19 cellular contexts compared by ENCODE assay signal in genomic region chr9:21672140-21672539, GRCh38.
DNase-seq lines count a peak whose midpoint lies in the region; ATAC-seq and TF ChIP-seq lines count a peak whose summit lies in the region.
"Had no signal": no experiment of that assay in that cellular context is flagged by ENCODE, and none has a peak within 500 bp of the region (broad histone marks: within the 10 kb centered on the region; RNA-seq: fewer than 3 reads in every experiment).

No MANE protein-coding gene starts in this region.

- H3K36me3 ChIP-seq in Panc1 (ENCODE audit: control insufficient read depth, insufficient read depth, low read length) (no peaks in the 10 kb centered on the region), smooth muscle cell (ENCODE audit: low read depth) (no peaks in the 10 kb centered on the region)
- H3K36me3 ChIP-seq in CD8-positive, alpha-beta memory T cell (ENCODE audit: insufficient read depth, low read length), result no peaks in the 10 kb centered on the region

- POLR2A ChIA-PET in Panc1 (lab: Charles Lee), result no interaction called here
- POLR2A ChIA-PET in CD8-positive, alpha-beta memory T cell (lab: Charles Lee), result no interaction called here

- H2AFZ ChIP-seq in smooth muscle cell (ENCODE audit: low read depth), result peak overlapping the region; percentile 62

- H3K27me3 ChIP-seq in Panc1 (ENCODE audit: control insufficient read depth, insufficient read depth, low read length), result no peaks in the 10 kb centered on the region
- no peaks in the 10 kb centered on the region for H3K27me3 ChIP-seq in smooth muscle cell (ENCODE audit: low read depth)
- no peaks in the 10 kb centered on the region for H3K27me3 ChIP-seq in CD8-positive, alpha-beta memory T cell (ENCODE audit: insufficient read depth, low read length, poor library complexity, severe bottlenecking)

- peaks cover 11% of the 10 kb centered on the region for H3K9me3 Mint-ChIP-seq in activated naive CD4-positive, alpha-beta T cell treated with anti-CD3 and anti-CD28 coated beads, Interleukin-2, amount 50 U/mL, for 24 hours
- peaks cover 0 to 5% of the 10 kb centered on the region in 2 donors for H3K9me3 Mint-ChIP-seq in activated naive CD4-positive, alpha-beta T cell treated with anti-CD3 and anti-CD28 coated beads, Interleukin-2, amount 50 U/mL, for 72 hours
- peaks cover 2% of the 10 kb centered on the region for H3K9me3 Mint-ChIP-seq in glutamatergic neuron (ENCODE audit: unreplicated experiment)
- no peaks in the 10 kb centered on the region for H3K9me3 Mint-ChIP-seq in CD8-positive, alpha-beta memory T cell

- no peak for ATAC-seq in activated naive CD4-positive, alpha-beta T cell treated with anti-CD3 and anti-CD28 coated beads, Interleukin-2, amount 50 U/mL, for 72 hours
- ATAC-seq in Panc1, result no peak

- in situ Hi-C loops in Panc1 (cut with HindIII; ENCODE audit: low pct_unique_long_range_greater_than_20kb, low sequenced_read_pairs), result loop anchor here (10.0 kb wide), 1 partner anchor 117 kb away; no protein-coding TSS in a partner anchor

- H3K79me2 ChIP-seq in smooth muscle cell (ENCODE audit: low read depth), result no peaks in the 10 kb centered on the region

- no peaks in the 10 kb centered on the region for H3F3A ChIP-seq in smooth muscle cell (ENCODE audit: low read depth)

- no peaks in the 10 kb centered on the region for H3K36me3 Mint-ChIP-seq in activated naive CD4-positive, alpha-beta T cell treated with anti-CD3 and anti-CD28 coated beads, Interleukin-2, amount 50 U/mL, for 24 hours
- H3K36me3 Mint-ChIP-seq in activated naive CD4-positive, alpha-beta T cell treated with anti-CD3 and anti-CD28 coated beads, Interleukin-2, amount 50 U/mL, for 72 hours, result peaks cover 0 to 6% of the 10 kb centered on the region in 2 donors
- H3K36me3 Mint-ChIP-seq in glutamatergic neuron (ENCODE audit: unreplicated experiment), result no peaks in the 10 kb centered on the region
- H3K36me3 Mint-ChIP-seq in CD8-positive, alpha-beta memory T cell, result no peaks in the 10 kb centered on the region

- TF ChIP-seq CTCF in Panc1 (IDR thresholded peaks at IDR 0.05), result no peak
- TF ChIP-seq CTCF in glutamatergic neuron (IDR thresholded peaks at IDR 0.05; ENCODE audit: partially characterized antibody, unreplicated experiment), result no peak
- no peak for TF ChIP-seq CTCF in smooth muscle cell (IDR thresholded peaks at IDR 0.05; ENCODE audit: borderline replicate concordance, insufficient read depth, poor library complexity, severe bottlenecking)

- H3K4me1 Mint-ChIP-seq in activated naive CD4-positive, alpha-beta T cell treated with anti-CD3 and anti-CD28 coated beads, Interleukin-2, amount 50 U/mL, for 24 hours, result peaks cover 57% of the 10 kb centered on the region
- peaks cover 8% of the 10 kb centered on the region for H3K4me1 Mint-ChIP-seq in glutamatergic neuron (ENCODE audit: low read depth, unreplicated experiment)
- peaks cover 10 to 15% (median 11%) of the 10 kb centered on the region in 3 donors for H3K4me1 Mint-ChIP-seq in CD8-positive, alpha-beta memory T cell

- BruUV-seq in Panc1 (replicated peaks; lab: Mats Ljungman, UMichigan), result no TSS peak

- CTCF ChIA-PET in Panc1 (lab: Charles Lee), result no interaction called here
- CTCF ChIA-PET in CD8-positive, alpha-beta memory T cell (lab: Charles Lee), result no interaction called here

- peak overlapping the region; percentile 72; the same call in 1 of the 2 replicates for H3K27ac ChIP-seq in Panc1 (ENCODE audit: low read length)
- H3K27ac ChIP-seq in smooth muscle cell (ENCODE audit: low read depth), result peak overlapping the region; percentile 14
- no peak overlapping the region for H3K27ac ChIP-seq in CD8-positive, alpha-beta memory T cell (ENCODE audit: low read depth, low read length)
- H3K27ac ChIP-seq: C4-2B, KMS-11 had no signal

- H3K4me2 ChIP-seq in smooth muscle cell, result no peak overlapping the region
- H3K4me2 ChIP-seq: KMS-11 had no signal

- H3K4me3 ChIP-seq in Panc1 (ENCODE audit: low read depth in 2 of 2, low read length in 2 of 2) (no peak overlapping the region), smooth muscle cell (no peak overlapping the region)
- no peak overlapping the region for H3K4me3 ChIP-seq in CD8-positive, alpha-beta memory T cell (ENCODE audit: low read length)

- H3K9ac ChIP-seq in smooth muscle cell (ENCODE audit: low read depth), result no peak overlapping the region
- H3K9ac ChIP-seq: KMS-11 had no signal

- peak overlapping the region; percentile 55 for H3K27ac Mint-ChIP-seq in activated naive CD4-positive, alpha-beta T cell treated with anti-CD3 and anti-CD28 coated beads, Interleukin-2, amount 50 U/mL, for 24 hours
- H3K27ac Mint-ChIP-seq in activated naive CD4-positive, alpha-beta T cell treated with anti-CD3 and anti-CD28 coated beads, Interleukin-2, amount 50 U/mL, for 72 hours, result no peak overlapping the region
- H3K27ac Mint-ChIP-seq in glutamatergic neuron (ENCODE audit: unreplicated experiment), result peak overlapping the region; percentile 44
- no peak overlapping the region for H3K27ac Mint-ChIP-seq in CD8-positive, alpha-beta memory T cell

- H3K27me3 Mint-ChIP-seq in activated naive CD4-positive, alpha-beta T cell treated with anti-CD3 and anti-CD28 coated beads, Interleukin-2, amount 50 U/mL, for 24 hours, result no peaks in the 10 kb centered on the region
- no peaks in the 10 kb centered on the region for H3K27me3 Mint-ChIP-seq in glutamatergic neuron (ENCODE audit: unreplicated experiment)
- H3K27me3 Mint-ChIP-seq in CD8-positive, alpha-beta memory T cell, result peaks cover 0 to 3% of the 10 kb centered on the region in 2 donors

- peaks cover 13% of the 10 kb centered on the region for H3K4me1 ChIP-seq in Panc1 (ENCODE audit: control insufficient read depth, insufficient read depth, low read length)
- peaks cover 5% of the 10 kb centered on the region for H3K4me1 ChIP-seq in smooth muscle cell (ENCODE audit: low read depth)
- no peaks in the 10 kb centered on the region for H3K4me1 ChIP-seq in CD8-positive, alpha-beta memory T cell (ENCODE audit: insufficient read depth, low read length)

- intact Hi-C loops in Panc1 (cut with micrococcal nuclease; ENCODE audit: unreplicated experiment), result no loop called here

- H3K9me3 ChIP-seq in Panc1 (ENCODE audit: control insufficient read depth, insufficient read depth, low read depth, low read length) (no peaks in the 10 kb centered on the region; the same call in 1 of the 2 replicates), smooth muscle cell (replicated peaks; ENCODE audit: low read depth) (no peaks in the 10 kb centered on the region)
- H3K9me3 ChIP-seq in CD8-positive, alpha-beta memory T cell (ENCODE audit: low read length), result no peaks in the 10 kb centered on the region

- H3K4me3 Mint-ChIP-seq in activated naive CD4-positive, alpha-beta T cell treated with anti-CD3 and anti-CD28 coated beads, Interleukin-2, amount 50 U/mL, for 24 hours, result no peak overlapping the region
- peak overlapping the region; percentile 30 for H3K4me3 Mint-ChIP-seq in glutamatergic neuron (ENCODE audit: unreplicated experiment)
- no peak overlapping the region for H3K4me3 Mint-ChIP-seq in CD8-positive, alpha-beta memory T cell

- WGBS in smooth muscle cell (ENCODE audit: low lambda C conversion rate), result 69% methylated on average over 4 of the region's 4 CpGs

- no peaks in the 10 kb centered on the region for H4K20me1 ChIP-seq in smooth muscle cell (ENCODE audit: low read depth)

- no peak for DNase-seq in activated naive CD4-positive, alpha-beta T cell treated with anti-CD3 and anti-CD28 coated beads, Interleukin-2, amount 50 U/mL, for 72 hours (ENCODE audit: low spot score in 2 of 2)
- no peak for DNase-seq in Panc1 (ENCODE audit: low read depth, low spot score)
- no peak for DNase-seq in glutamatergic neuron
- no peak for DNase-seq in smooth muscle cell (lab: John Stamatoyannopoulos, UW; ENCODE audit: unreplicated experiment)
- DNase-seq in CD8-positive, alpha-beta memory T cell, result no peak
- no peak for DNase-seq in activated CD4-positive, alpha-beta T cell treated with anti-CD3 and anti-CD28 coated beads, Interleukin-2, amount 50 U/mL, for 4 hours
- no peak for DNase-seq in NCI-H524 treated with DMSO at 0.1 percent for 48 hours (lab: John Stamatoyannopoulos, UW)
- DNase-seq: 8988T, DMS79, HCEC 1CT, NCI-H1105, NCI-H1694, NCI-H2081, NCI-H446, NCI-H526 treated with DMSO at 0.1 percent for 48 hours, SHP77 had no signal

Comparison
In these comparisons a context has a peak if more than half of its experiments do, and no peak if none do; other contexts are left out.
1. H3K27ac Mint-ChIP-seq: peak in activated naive CD4-positive, alpha-beta T cell treated with anti-CD3 and anti-CD28 coated beads, Interleukin-2, amount 50 U/mL, for 24 hours (single experiment) and glutamatergic neuron (single experiment); none in activated naive CD4-positive, alpha-beta T cell treated with anti-CD3 and anti-CD28 coated beads, Interleukin-2, amount 50 U/mL, for 72 hours (0 of 2) and CD8-positive, alpha-beta memory T cell (0 of 8).